Comparison of ENCODE assay signal across 31 cellular contexts in the genomic region with DNA sequence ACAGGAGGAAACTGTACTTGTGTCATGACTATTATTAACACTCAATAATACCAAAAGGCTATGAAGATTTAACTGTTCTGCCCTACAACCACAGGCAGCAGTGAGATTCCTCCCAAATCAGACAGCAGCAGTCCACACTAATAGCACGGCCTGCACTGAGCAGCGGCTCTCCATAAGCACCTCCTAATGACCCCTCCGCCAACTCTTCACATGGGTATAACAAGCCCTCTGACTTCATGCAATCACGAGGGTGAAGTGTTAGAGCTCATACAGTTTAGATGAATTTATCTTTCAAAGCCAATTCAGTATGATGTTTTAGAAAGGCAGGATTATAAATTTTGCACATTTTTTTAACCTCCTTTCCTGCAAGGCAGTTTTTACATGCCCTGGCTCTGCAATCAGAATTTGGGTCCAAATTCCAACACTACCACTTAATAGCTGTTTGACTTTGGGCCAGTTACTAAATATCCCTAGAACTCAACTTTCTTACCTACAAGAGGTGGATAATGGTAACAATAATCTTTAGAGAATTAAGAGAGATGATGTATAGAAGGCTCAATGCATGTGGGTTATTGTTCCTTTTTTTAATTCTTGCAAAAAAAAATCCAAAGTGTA.
"Had no signal": no experiment of that assay in that cellular context is flagged by ENCODE, and none has a peak within 500 bp of the region (broad histone marks: within the 10 kb centered on the region; RNA-seq: fewer than 3 reads in every experiment).

No MANE protein-coding gene starts in this region.

- H3K9me3 ChIP-seq: ascending aorta, breast epithelium, colonic mucosa, esophagus squamous epithelium had no signal

- ATAC-seq: activated naive CD4-positive, alpha-beta T cell treated with anti-CD3 and anti-CD28 coated beads, Interleukin-2, amount 50 U/mL, for 72 hours; activated T-cell treated with anti-CD3 and anti-CD28 coated beads, Interleukin-2, amount 50 U/mL, for 72 hours; WTC11 had no signal

- H3K36me3 ChIP-seq: breast epithelium, cardiac muscle cell, colonic mucosa, esophagus squamous epithelium had no signal

- H3K4me3 ChIP-seq: ascending aorta, breast epithelium, cardiac muscle cell, colonic mucosa, esophagus squamous epithelium had no signal

- H3K27ac ChIP-seq: breast epithelium, cardiac muscle cell, colonic mucosa, epithelial cell of prostate, esophagus squamous epithelium, VCaP had no signal

- H3K4me1 ChIP-seq: breast epithelium, colonic mucosa, esophagus squamous epithelium had no signal

- DNase-seq: activated CD4-positive, alpha-beta memory T cell treated with anti-CD3 and anti-CD28 coated beads, Interleukin-2, amount 10 ng/mL, durations not matched to agents 7 days and 5 days; activated CD4-positive, alpha-beta T cell treated with anti-CD3 and anti-CD28 coated beads for 1 hour; activated CD4-positive, alpha-beta T cell treated with anti-CD3 and anti-CD28 coated beads for 4 hours; activated CD4-positive, alpha-beta T cell treated with anti-CD3 and anti-CD28 coated beads, Interleukin-2, amount 10 ng/mL, durations not matched to agents 7 days and 5 days; activated CD4-positive, alpha-beta T cell treated with anti-CD3 and anti-CD28 coated beads, Interleukin-2, amount 50 U/mL, for 4 hours; activated CD8-positive, alpha-beta memory T cell treated with anti-CD3 and anti-CD28 coated beads, Interleukin-2, amount 50 U/mL, for 48 hours; activated gamma-delta T cell; activated naive CD4-positive, alpha-beta T cell; activated naive CD4-positive, alpha-beta T cell treated with anti-CD3 and anti-CD28 coated beads, Interleukin-2, amount 10 ng/mL, durations not matched to agents 7 days and 5 days; activated naive CD8-positive, alpha-beta T cell treated with anti-CD3 and anti-CD28 coated beads, Interleukin-2, amount 10 ng/mL, durations not matched to agents 7 days and 5 days; activated T-cell treated with anti-CD3 and anti-CD28 coated beads for 4 hours; activated T-cell treated with anti-CD3 and anti-CD28 coated beads, Interleukin-2, amount 50 U/mL, for 24 hours; activated T-cell treated with anti-CD3 and anti-CD28 coated beads, Interleukin-2, amount 50 U/mL, for 72 hours; central memory CD4-positive, alpha-beta T cell; cerebellar nuclear complex; colonic mucosa; effector CD8-positive, alpha-beta T cell; esophagus squamous epithelium; foreskin melanocyte; head of caudate nucleus; T-helper 2 cell had no signal

- H3K27me3 ChIP-seq: ascending aorta, breast epithelium, cardiac muscle cell, colonic mucosa, esophagus squamous epithelium had no signal

- FAIRE-seq: endometrium, endothelial cell of umbilical vein, TTC549 had no signal
